21 cellular contexts compared by ENCODE assay signal in the genomic region with DNA sequence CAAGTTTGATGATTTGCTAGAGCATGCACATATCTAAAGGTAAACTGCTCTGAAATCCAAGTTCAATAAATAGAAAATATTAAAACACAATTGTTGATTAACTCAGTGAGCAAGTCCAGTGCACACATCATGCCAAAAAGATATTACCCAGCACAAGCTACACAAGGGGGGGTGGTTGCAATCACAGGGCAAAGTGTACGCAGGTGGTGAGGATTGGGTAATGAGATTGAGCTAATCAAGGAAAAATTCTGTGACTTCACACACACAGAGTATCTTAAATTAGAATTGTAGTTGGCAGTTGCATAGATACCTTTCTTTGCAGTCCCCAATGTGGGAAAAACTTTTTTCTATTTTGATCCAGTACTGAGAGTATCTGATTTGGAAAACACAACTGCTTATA.
"Had no signal": no experiment of that assay in that cellular context is flagged by ENCODE, and none has a peak within 500 bp of the region (broad histone marks: within the 10 kb centered on the region; RNA-seq: fewer than 3 reads in every experiment).

No MANE protein-coding gene starts in this region.

- FAIRE-seq: astrocyte, endometrium had no signal

- H3K9me3 ChIP-seq: lower lobe of right lung, prostate gland had no signal

- H3K36me3 ChIP-seq: lower lobe of right lung, prostate gland, right atrium auricular region, tibial artery had no signal

- H3K27ac ChIP-seq: foreskin keratinocyte, lower lobe of right lung, prostate gland, right atrium auricular region, tibial artery had no signal

- H3K4me1 ChIP-seq: lower lobe of right lung, prostate gland, tibial artery had no signal

- DNase-seq: activated CD4-positive, alpha-beta T cell treated with anti-CD3 and anti-CD28 coated beads, Interleukin-2, amount 50 U/mL, for 4 hours; activated CD8-positive, alpha-beta memory T cell treated with anti-CD3 and anti-CD28 coated beads for 24 hours; activated CD8-positive, alpha-beta memory T cell treated with anti-CD3 and anti-CD28 coated beads, Interleukin-2, amount 50 U/mL, for 4 hours; activated naive CD8-positive, alpha-beta T cell treated with anti-CD3 and anti-CD28 coated beads for 36 hours; activated T-cell treated with anti-CD3 and anti-CD28 coated beads, Interleukin-2, amount 50 U/mL, for 24 hours; effector CD4-positive, alpha-beta T cell; foreskin keratinocyte; immature natural killer cell; lower lobe of right lung; naive thymus-derived CD4-positive, alpha-beta T cell; stimulated activated CD4-positive, alpha-beta T cell treated with anti-CD3 and anti-CD28 coated beads, Interleukin-12 subunit alpha, Interleukin-12 subunit beta, amount 100 ng/mL, for 4 hours; stimulated activated CD4-positive, alpha-beta T cell treated with anti-CD3 and anti-CD28 coated beads, Interleukin-4, amount 100 ng/mL, for 4 hours; stimulated activated naive CD8-positive, alpha-beta T cell treated with anti-CD3 and anti-CD28 coated beads, Interleukin-15, Interleukin-2, amounts not matched to agents 100 U/mL and 50 U/mL, for 24 hours; T-helper 1 cell; tibial artery had no signal

- ATAC-seq: activated T-helper 17 cell treated with anti-CD3 and anti-CD28 coated beads, Interleukin-2, amount 50 U/mL, for 72 hours; lower lobe of right lung; naive thymus-derived CD4-positive, alpha-beta T cell; stimulated activated naive CD8-positive, alpha-beta T cell treated with anti-CD3 and anti-CD28 coated beads, Interleukin-15, Interleukin-2, amounts not matched to agents 100 U/mL and 50 U/mL, for 24 hours; WTC11 had no signal

- H3K27me3 ChIP-seq: foreskin keratinocyte, right atrium auricular region, tibial artery had no signal

- H3K4me3 ChIP-seq: lower lobe of right lung, prostate gland, right atrium auricular region, tibial artery had no signal
